8 cellular contexts compared by ENCODE assay signal in the genomic region with DNA sequence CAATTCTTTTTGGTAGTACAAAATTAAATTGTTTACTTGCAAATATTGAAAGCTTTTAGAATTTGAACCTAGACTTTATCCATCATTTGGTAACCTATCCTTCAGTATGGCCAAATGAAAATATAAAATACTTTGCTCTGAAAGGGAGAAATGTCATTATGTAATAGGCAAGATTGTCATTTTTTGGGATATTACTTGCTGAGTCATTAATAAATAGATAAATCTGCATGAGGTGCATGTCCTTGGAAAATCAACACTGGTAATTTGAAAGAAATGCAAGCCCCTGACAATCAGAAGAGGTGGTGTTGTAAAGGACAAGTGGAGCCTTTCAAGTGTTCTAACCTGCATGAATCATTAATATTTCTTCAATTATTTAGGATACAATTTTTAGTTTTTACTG.
"Had no signal": no experiment of that assay in that cellular context is flagged by ENCODE, and none has a peak within 500 bp of the region (broad histone marks: within the 10 kb centered on the region; RNA-seq: fewer than 3 reads in every experiment).

No MANE protein-coding gene starts in this region.

- FAIRE-seq: G401.6, GM12878, GM12891, GM12892, GM18507, GM19239 had no signal

- H3K4me3 ChIP-seq: GM12878 had no signal

- ATAC-seq: GM12878 had no signal

- DNase-seq: GDM1, GF-D8 had no signal
